In the genomic region with DNA sequence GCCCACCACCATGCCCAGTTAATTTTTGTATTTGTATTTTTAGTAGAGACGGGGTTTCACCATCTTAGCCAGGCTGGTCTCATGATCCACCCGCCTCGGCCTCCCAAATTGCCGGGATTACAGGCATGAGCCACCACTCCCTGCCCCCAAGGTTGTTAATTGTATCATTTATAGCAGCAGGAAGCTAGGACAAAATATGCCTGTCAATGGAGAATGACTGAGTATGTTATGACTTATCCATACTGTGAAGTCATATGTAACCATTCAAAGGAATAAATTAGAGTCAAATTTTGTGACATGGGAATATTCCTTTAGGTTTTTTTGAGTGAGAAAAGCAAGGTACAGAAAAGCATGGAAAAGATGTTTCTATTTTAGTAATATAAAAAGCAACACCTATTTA, we compare ENCODE assay signal across 28 cellular contexts.
"Had no signal": no experiment of that assay in that cellular context is flagged by ENCODE, and none has a peak within 500 bp of the region (broad histone marks: within the 10 kb centered on the region; RNA-seq: fewer than 3 reads in every experiment).

No MANE protein-coding gene starts in this region.

- DNase-seq: activated CD4-positive, alpha-beta T cell treated with anti-CD3 and anti-CD28 coated beads, Interleukin-2, amount 50 U/mL, for 1 hour; activated CD4-positive, CD25-positive, alpha-beta regulatory T cell treated with anti-CD3 and anti-CD28 coated beads, Interleukin-2, amount 50 U/mL, for 72 hours; activated CD8-positive, alpha-beta memory T cell treated with anti-CD3 and anti-CD28 coated beads for 24 hours; activated CD8-positive, alpha-beta memory T cell treated with anti-CD3 and anti-CD28 coated beads, Interleukin-2, amount 50 U/mL, for 4 hours; activated T-cell treated with anti-CD3 and anti-CD28 coated beads, Interleukin-2, amount 50 U/mL, for 24 hours; aorta; brain microvascular endothelial cell; central memory CD4-positive, alpha-beta T cell; effector memory CD4-positive, alpha-beta T cell; gastrocnemius medialis; head of caudate nucleus; hypothalamus; nephron progenitor cell; occipital lobe; retina; stimulated activated CD4-positive, alpha-beta T cell treated with anti-CD3 and anti-CD28 coated beads, Interleukin-2, amount 100 ng/mL, for 48 hours; stimulated activated CD8-positive, alpha-beta memory T cell treated with anti-CD3 and anti-CD28 coated beads, Interleukin-4, amount 100 ng/mL, for 48 hours; stimulated activated naive B cell treated with anti-CD40 and anti-IgM and Interleukin-4, amounts not matched to agents 10 μg/mL and 1 μg/mL and 100 μg/mL, for 72 hours; T-cell; upper lobe of left lung; WERI-Rb-1 had no signal

- H3K27ac ChIP-seq: brain microvascular endothelial cell, esophagus muscularis mucosa, gastrocnemius medialis, upper lobe of left lung, WERI-Rb-1 had no signal

- H3K36me3 Mint-ChIP-seq: activated naive CD4-positive, alpha-beta T cell treated with anti-CD3 and anti-CD28 coated beads, Interleukin-2, amount 50 U/mL, for 72 hours; memory B cell; T-cell had no signal

- H3K27me3 ChIP-seq: brain microvascular endothelial cell, esophagus muscularis mucosa, upper lobe of left lung had no signal

- H3K4me3 Mint-ChIP-seq: activated T-cell treated with anti-CD3 and anti-CD28 coated beads, Interleukin-2, amount 50 U/mL, for 24 hours; activated T-helper 17 cell treated with anti-CD3 and anti-CD28 coated beads, Interleukin-2, amount 50 U/mL, for 72 hours; memory B cell; nephron progenitor cell; stimulated activated naive B cell treated with anti-CD40 and anti-IgM and Interleukin-4, amounts not matched to agents 10 μg/mL and 1 μg/mL and 100 μg/mL, for 72 hours; T-cell; T-helper 2 cell treated with Interferon-gamma antibody and Interleukin-4, amounts not matched to agents 5 μg/mL and 100 μg/mL, for 36 hours had no signal

- H3K27ac Mint-ChIP-seq: activated naive CD4-positive, alpha-beta T cell treated with anti-CD3 and anti-CD28 coated beads, Interleukin-2, amount 50 U/mL, for 72 hours; activated T-cell treated with anti-CD3 and anti-CD28 coated beads, Interleukin-2, amount 50 U/mL, for 24 hours; activated T-helper 17 cell treated with anti-CD3 and anti-CD28 coated beads, Interleukin-2, amount 50 U/mL, for 72 hours; memory B cell; nephron progenitor cell; stimulated activated naive B cell treated with anti-CD40 and anti-IgM and Interleukin-4, amounts not matched to agents 10 μg/mL and 1 μg/mL and 100 μg/mL, for 72 hours; T-cell; T-helper 2 cell treated with Interferon-gamma antibody and Interleukin-4, amounts not matched to agents 5 μg/mL and 100 μg/mL, for 36 hours had no signal

- H3K9me3 ChIP-seq: esophagus muscularis mucosa, gastrocnemius medialis, upper lobe of left lung had no signal

- H3K9me3 Mint-ChIP-seq: activated naive CD4-positive, alpha-beta T cell treated with anti-CD3 and anti-CD28 coated beads, Interleukin-2, amount 50 U/mL, for 72 hours; activated T-cell treated with anti-CD3 and anti-CD28 coated beads, Interleukin-2, amount 50 U/mL, for 24 hours; activated T-helper 17 cell treated with anti-CD3 and anti-CD28 coated beads, Interleukin-2, amount 50 U/mL, for 72 hours; memory B cell; nephron progenitor cell; stimulated activated naive B cell treated with anti-CD40 and anti-IgM and Interleukin-4, amounts not matched to agents 10 μg/mL and 1 μg/mL and 100 μg/mL, for 72 hours; T-cell; T-helper 2 cell treated with Interferon-gamma antibody and Interleukin-4, amounts not matched to agents 5 μg/mL and 100 μg/mL, for 36 hours had no signal

- H3K36me3 ChIP-seq: brain microvascular endothelial cell, esophagus muscularis mucosa, gastrocnemius medialis, upper lobe of left lung, WERI-Rb-1 had no signal

- H3K4me3 ChIP-seq: esophagus muscularis mucosa, gastrocnemius medialis, upper lobe of left lung had no signal

- ATAC-seq: activated naive CD4-positive, alpha-beta T cell treated with anti-CD3 and anti-CD28 coated beads, Interleukin-2, amount 50 U/mL, for 72 hours; activated T-helper 17 cell treated with anti-CD3 and anti-CD28 coated beads, Interleukin-2, amount 50 U/mL, for 72 hours; gastrocnemius medialis; stimulated activated naive B cell treated with anti-CD40 and anti-IgM and Interleukin-4, amounts not matched to agents 10 μg/mL and 1 μg/mL and 100 μg/mL, for 72 hours; T-cell had no signal

- FAIRE-seq: colon, TTC549 had no signal

- H3K4me1 Mint-ChIP-seq: activated T-helper 17 cell treated with anti-CD3 and anti-CD28 coated beads, Interleukin-2, amount 50 U/mL, for 72 hours had no signal
